In genomic region chr14:104794099-104794498, GRCh38 we compare ENCODE assay signal across 8 cellular contexts. TPM values are rescaled to one million over a fixed set of nuclear protein-coding genes. Genes with fewer than 3 reads are reported as not detected.
A peak's percentile ranks its signal among the peaks of the same experiment; 100 is the strongest.
DNase-seq lines count a peak whose midpoint lies in the region; ATAC-seq, FAIRE-seq and TF ChIP-seq lines count a peak whose summit lies in the region.

No MANE protein-coding gene starts in this region.

- H3K36me3 Mint-ChIP-seq in activated T-helper 1 cell treated with anti-CD3 and anti-CD28 coated beads, Interleukin-12 subunit alpha, Interleukin-12 subunit beta, Interleukin-2, Interleukin-4 antibody, amounts not matched to agents 30 ng/mL and 10 ng/mL and 1 ng/mL, durations not matched to agents 14 hours and 24 hours and 36 hours (ENCODE audit: low read depth), result peaks cover 8% of the 10 kb centered on the region

- TF ChIP-seq CTCF in DND-41 (IDR thresholded peaks at IDR 0.05; ENCODE audit: borderline replicate concordance, extremely low read depth, low read length, poor library complexity, severe bottlenecking) (no peak), foreskin fibroblast (IDR thresholded peaks at IDR 0.05; ENCODE audit: low read depth, low read length) (no peak), pancreas (IDR thresholded peaks at IDR 0.05) (no peak)

- no peaks in the 10 kb centered on the region for H3K9me3 Mint-ChIP-seq in activated T-helper 1 cell treated with anti-CD3 and anti-CD28 coated beads, Interleukin-12 subunit alpha, Interleukin-12 subunit beta, Interleukin-2, Interleukin-4 antibody, amounts not matched to agents 30 ng/mL and 10 ng/mL and 1 ng/mL, durations not matched to agents 14 hours and 24 hours and 36 hours

- H3K27ac ChIP-seq in DND-41 (ENCODE audit: low read length) (peak overlapping the region; percentile 75; the same call in 1 of the 2 replicates), pancreas (peak overlapping the region in 3 of 4 donors; percentile 31 to 77 (median 66))

- H3K4me1 Mint-ChIP-seq in activated T-helper 1 cell treated with anti-CD3 and anti-CD28 coated beads, Interleukin-12 subunit alpha, Interleukin-12 subunit beta, Interleukin-2, Interleukin-4 antibody, amounts not matched to agents 30 ng/mL and 10 ng/mL and 1 ng/mL, durations not matched to agents 14 hours and 24 hours and 36 hours (ENCODE audit: low read depth), result peaks cover 26% of the 10 kb centered on the region

- H3K9me3 ChIP-seq in DND-41 (ENCODE audit: insufficient read depth, low read length, severe bottlenecking) (no peaks in the 10 kb centered on the region), pancreas (no peaks in the 10 kb centered on the region)

- peak overlapping the region; percentile 87 to 93; a peak in 3 of 4 replicates for H3K4me3 ChIP-seq in DND-41 (ENCODE audit: low read depth in 1 of 2, low read length in 2 of 2)
- peak overlapping the region; percentile 57 to 79 for H3K4me3 ChIP-seq in foreskin fibroblast (ENCODE audit: low read depth in 1 of 2, low read length in 2 of 2)
- peak overlapping the region; percentile 67 to 79 (median 75) for H3K4me3 ChIP-seq in pancreas

- DNase-seq in DND-41 (peak; percentile 60), LoVo (ENCODE audit: low spot score) (peak; percentile 65), foreskin fibroblast (peak; percentile 60 to 84), pancreas (peak in 2 of 6 donors; percentile 67 to 81), NCI-H226 (no peak), NCI-H2171 (lab: John Stamatoyannopoulos, UW) (no peak)
- DNase-seq in activated T-helper 1 cell treated with anti-CD3 and anti-CD28 coated beads, Interleukin-12 subunit alpha, Interleukin-12 subunit beta, Interleukin-2, Interleukin-4 antibody, amounts not matched to agents 30 ng/mL and 10 ng/mL and 1 ng/mL, durations not matched to agents 14 hours and 24 hours and 36 hours (ENCODE audit: low spot score), result peak; percentile 19

- peak overlapping the region; percentile 83 for H3K27ac Mint-ChIP-seq in activated T-helper 1 cell treated with anti-CD3 and anti-CD28 coated beads, Interleukin-12 subunit alpha, Interleukin-12 subunit beta, Interleukin-2, Interleukin-4 antibody, amounts not matched to agents 30 ng/mL and 10 ng/mL and 1 ng/mL, durations not matched to agents 14 hours and 24 hours and 36 hours

- H3K9ac ChIP-seq in DND-41 (ENCODE audit: low read depth, low read length), result peak overlapping the region; percentile 95

- peak overlapping the region; percentile 89 for H3K4me3 Mint-ChIP-seq in activated T-helper 1 cell treated with anti-CD3 and anti-CD28 coated beads, Interleukin-12 subunit alpha, Interleukin-12 subunit beta, Interleukin-2, Interleukin-4 antibody, amounts not matched to agents 30 ng/mL and 10 ng/mL and 1 ng/mL, durations not matched to agents 14 hours and 24 hours and 36 hours

- peaks cover 57% of the 10 kb centered on the region for H4K20me1 ChIP-seq in DND-41 (ENCODE audit: insufficient read depth, low read length)

- 3 to 5% methylated on average over 15 of the region's 15 CpGs for WGBS in pancreas, 2 donors

- H3K4me1 ChIP-seq in DND-41 (ENCODE audit: insufficient read depth, low read length) (peaks cover 44% of the 10 kb centered on the region), pancreas (peaks cover 17 to 30% (median 26%) of the 10 kb centered on the region in 3 donors)

- peak overlapping the region; percentile 98 for H3K4me2 ChIP-seq in DND-41 (ENCODE audit: insufficient read depth, low read length)

- no peak overlapping the region for H2AFZ ChIP-seq in DND-41 (ENCODE audit: low read depth, low read length)

- peaks cover 8% of the 10 kb centered on the region for H3K27me3 Mint-ChIP-seq in activated T-helper 1 cell treated with anti-CD3 and anti-CD28 coated beads, Interleukin-12 subunit alpha, Interleukin-12 subunit beta, Interleukin-2, Interleukin-4 antibody, amounts not matched to agents 30 ng/mL and 10 ng/mL and 1 ng/mL, durations not matched to agents 14 hours and 24 hours and 36 hours (ENCODE audit: insufficient read depth)

- H3K36me3 ChIP-seq in DND-41 (ENCODE audit: insufficient read depth, low read length) (peaks cover 49% of the 10 kb centered on the region), pancreas (peaks cover 0 to 5% (median 0%) of the 10 kb centered on the region in 3 donors)

- FAIRE-seq in pancreas (lab: Jason Lieb, UNC), result no peak

- peaks cover 62% of the 10 kb centered on the region for H3K79me2 ChIP-seq in DND-41 (ENCODE audit: insufficient read depth, low read length)

- peak; percentile 52 for ATAC-seq in DND-41 (ENCODE audit: insufficient read depth, low read depth)
- ATAC-seq in pancreas, result peak; percentile 7 to 19 (median 12)
- ATAC-seq in GM21447 (IDR thresholded peaks at IDR 0.05; ENCODE audit: unreplicated experiment), result no peak

- intact Hi-C loops in activated T-helper 1 cell treated with anti-CD3 and anti-CD28 coated beads, Interleukin-12 subunit alpha, Interleukin-12 subunit beta, Interleukin-2, Interleukin-4 antibody, amounts not matched to agents 30 ng/mL and 10 ng/mL and 1 ng/mL, durations not matched to agents 14 hours and 24 hours and 36 hours (cut with micrococcal nuclease), result loop anchor here (10.0 kb wide), 1 partner anchor 521 kb away; the partner anchor contains the start of gene PACS2
- intact Hi-C loops in pancreas (cut with DNase I), result no loop called here

- H3K27me3 ChIP-seq in DND-41 (ENCODE audit: insufficient read depth, low read length, poor library complexity) (no peaks in the 10 kb centered on the region), pancreas (no peaks in the 10 kb centered on the region)

RNA-seq across cellular contexts. Expression of gene AKT1, which starts 1.4 kb away (rescaled TPM):
- total RNA-seq in activated T-helper 1 cell treated with anti-CD3 and anti-CD28 coated beads, Interleukin-12 subunit alpha, Interleukin-12 subunit beta, Interleukin-2, Interleukin-4 antibody, amounts not matched to agents 30 ng/mL and 10 ng/mL and 1 ng/mL, durations not matched to agents 14 hours and 24 hours and 36 hours, result 137 and 140 TPM in 2 replicates
- 100 to 1,000 TPM in 1 of 6 donors, 10 to 100 TPM in 5; 70.0 to 102 (median 79.7) TPM for total RNA-seq in pancreas
- polyA plus RNA-seq in pancreas, result 100 to 1,000 TPM in 1 of 2 donors, 10 to 100 TPM in 1; 84.7 to 106 TPM

RNA-seq across cellular contexts. Expression of gene ZBTB42, which starts 6.8 kb away (rescaled TPM):
- total RNA-seq in activated T-helper 1 cell treated with anti-CD3 and anti-CD28 coated beads, Interleukin-12 subunit alpha, Interleukin-12 subunit beta, Interleukin-2, Interleukin-4 antibody, amounts not matched to agents 30 ng/mL and 10 ng/mL and 1 ng/mL, durations not matched to agents 14 hours and 24 hours and 36 hours, result 5.9 and 6.1 TPM in 2 replicates
- total RNA-seq in pancreas, result 10 to 100 TPM in 1 of 6 donors, 1 to 10 TPM in 5; 7.8 to 10.8 (median 8.5) TPM
- polyA plus RNA-seq in pancreas, result 1 to 10 TPM; 4.1 to 7.6 TPM

RNA-seq across cellular contexts. Expression of gene SIVA1, which starts 41.2 kb away (rescaled TPM):
- total RNA-seq in activated T-helper 1 cell treated with anti-CD3 and anti-CD28 coated beads, Interleukin-12 subunit alpha, Interleukin-12 subunit beta, Interleukin-2, Interleukin-4 antibody, amounts not matched to agents 30 ng/mL and 10 ng/mL and 1 ng/mL, durations not matched to agents 14 hours and 24 hours and 36 hours, result 111 and 113 TPM in 2 replicates
- 10 to 100 TPM; 29.1 to 54.6 (median 38.8) TPM for total RNA-seq in pancreas
- polyA plus RNA-seq in pancreas, result 100 to 1,000 TPM in 1 of 2 donors, 10 to 100 TPM in 1; 76.3 to 136 TPM

Comparison
In these comparisons a context has a peak if more than half of its experiments do, and no peak if none do; other contexts are left out.
1. DNase-seq: peak in DND-41 (single experiment), LoVo (single experiment), activated T-helper 1 cell treated with anti-CD3 and anti-CD28 coated beads, Interleukin-12 subunit alpha, Interleukin-12 subunit beta, Interleukin-2, Interleukin-4 antibody, amounts not matched to agents 30 ng/mL and 10 ng/mL and 1 ng/mL, durations not matched to agents 14 hours and 24 hours and 36 hours (single experiment) and foreskin fibroblast (2 of 2); none in NCI-H226 (single experiment) and NCI-H2171 (single experiment).
2. Peak in every context shown above with its lines, with median percentiles within 50 percentile points of each other: H3K4me3 ChIP-seq.